In the genomic region with DNA sequence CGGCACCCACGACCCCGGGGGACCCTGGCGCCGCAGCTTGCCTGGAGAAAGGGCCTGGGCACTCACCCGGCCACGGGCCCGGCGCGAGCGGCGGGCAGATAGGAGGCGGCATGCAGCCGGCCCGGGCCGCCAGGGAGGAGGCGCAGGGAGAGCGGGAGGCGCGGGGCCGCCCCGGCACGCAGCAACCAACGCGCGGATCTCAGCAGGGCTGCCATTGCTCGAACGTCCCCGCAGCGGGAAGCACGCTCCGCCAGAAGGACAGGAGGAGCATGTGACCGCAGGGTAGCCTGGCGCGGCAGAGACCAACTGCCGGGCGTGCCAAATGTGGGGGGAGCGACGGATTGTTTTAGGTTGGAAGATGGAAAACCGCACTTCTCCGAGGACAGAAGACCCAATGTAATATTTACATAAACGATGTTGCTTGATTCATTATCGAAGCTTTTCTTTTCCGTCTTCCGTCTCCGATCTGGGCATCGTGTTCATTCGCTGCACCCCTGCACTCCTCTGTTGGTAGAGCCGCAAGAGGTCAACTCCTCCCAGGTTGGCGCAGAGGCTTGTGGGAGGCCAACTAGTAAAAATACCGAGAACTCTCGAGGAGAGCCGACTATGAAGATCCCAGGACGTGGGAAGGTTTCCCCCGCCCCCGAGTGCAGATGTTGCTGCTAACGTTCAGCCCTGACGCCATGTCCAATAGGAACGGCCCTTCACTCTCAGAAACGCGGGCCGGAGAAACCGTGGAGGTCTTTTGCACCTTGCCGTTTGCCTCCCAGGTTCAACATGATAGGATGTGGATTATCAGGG, we compare ENCODE assay signal across 1 cellular context.
TF ChIP-seq lines count a peak whose summit lies in the region.

A gene (minus strand): TSS at position 257 of the 801 bp plus-strand sequence. CDS start 42 bp downstream, at position 215.

TF ChIP-seq in HEK293, 187 proteins besides CTCF, POLR2A, EP300 and RAD21 (continued from another document):
- TF ChIP-seq, protein P1, sequence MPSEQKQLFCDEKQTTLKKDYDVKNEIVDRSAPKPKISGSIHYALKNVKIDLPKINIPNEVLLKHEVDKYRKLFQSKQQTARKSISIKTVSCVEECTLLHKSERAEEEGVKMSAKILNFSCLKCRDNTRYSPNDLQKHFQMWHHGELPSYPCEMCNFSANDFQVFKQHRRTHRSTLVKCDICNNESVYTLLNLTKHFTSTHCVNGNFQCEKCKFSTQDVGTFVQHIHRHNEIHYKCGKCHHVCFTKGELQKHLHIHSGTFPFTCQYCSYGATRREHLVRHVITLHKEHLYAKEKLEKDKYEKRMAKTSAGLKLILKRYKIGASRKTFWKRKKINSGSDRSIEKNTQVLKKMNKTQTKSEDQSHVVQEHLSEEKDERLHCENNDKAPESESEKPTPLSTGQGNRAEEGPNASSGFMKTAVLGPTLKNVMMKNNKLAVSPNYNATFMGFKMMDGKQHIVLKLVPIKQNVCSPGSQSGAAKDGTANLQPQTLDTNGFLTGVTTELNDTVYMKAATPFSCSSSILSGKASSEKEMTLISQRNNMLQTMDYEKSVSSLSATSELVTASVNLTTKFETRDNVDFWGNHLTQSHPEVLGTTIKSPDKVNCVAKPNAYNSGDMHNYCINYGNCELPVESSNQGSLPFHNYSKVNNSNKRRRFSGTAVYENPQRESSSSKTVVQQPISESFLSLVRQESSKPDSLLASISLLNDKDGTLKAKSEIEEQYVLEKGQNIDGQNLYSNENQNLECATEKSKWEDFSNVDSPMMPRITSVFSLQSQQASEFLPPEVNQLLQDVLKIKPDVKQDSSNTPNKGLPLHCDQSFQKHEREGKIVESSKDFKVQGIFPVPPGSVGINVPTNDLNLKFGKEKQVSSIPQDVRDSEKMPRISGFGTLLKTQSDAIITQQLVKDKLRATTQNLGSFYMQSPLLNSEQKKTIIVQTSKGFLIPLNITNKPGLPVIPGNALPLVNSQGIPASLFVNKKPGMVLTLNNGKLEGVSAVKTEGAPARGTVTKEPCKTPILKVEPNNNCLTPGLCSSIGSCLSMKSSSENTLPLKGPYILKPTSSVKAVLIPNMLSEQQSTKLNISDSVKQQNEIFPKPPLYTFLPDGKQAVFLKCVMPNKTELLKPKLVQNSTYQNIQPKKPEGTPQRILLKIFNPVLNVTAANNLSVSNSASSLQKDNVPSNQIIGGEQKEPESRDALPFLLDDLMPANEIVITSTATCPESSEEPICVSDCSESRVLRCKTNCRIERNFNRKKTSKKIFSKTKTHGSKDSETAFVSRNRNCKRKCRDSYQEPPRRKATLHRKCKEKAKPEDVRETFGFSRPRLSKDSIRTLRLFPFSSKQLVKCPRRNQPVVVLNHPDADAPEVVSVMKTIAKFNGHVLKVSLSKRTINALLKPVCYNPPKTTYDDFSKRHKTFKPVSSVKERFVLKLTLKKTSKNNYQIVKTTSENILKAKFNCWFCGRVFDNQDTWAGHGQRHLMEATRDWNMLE (tag by site-specific recombination; conservative IDR thresholded peaks at IDR 0.05; ENCODE audit: low read depth) = peak; percentile 70
- TF ChIP-seq ZNF768 (tag by site-specific recombination; IDR thresholded peaks at IDR 0.05) = no peak
- TF ChIP-seq, protein P2, sequence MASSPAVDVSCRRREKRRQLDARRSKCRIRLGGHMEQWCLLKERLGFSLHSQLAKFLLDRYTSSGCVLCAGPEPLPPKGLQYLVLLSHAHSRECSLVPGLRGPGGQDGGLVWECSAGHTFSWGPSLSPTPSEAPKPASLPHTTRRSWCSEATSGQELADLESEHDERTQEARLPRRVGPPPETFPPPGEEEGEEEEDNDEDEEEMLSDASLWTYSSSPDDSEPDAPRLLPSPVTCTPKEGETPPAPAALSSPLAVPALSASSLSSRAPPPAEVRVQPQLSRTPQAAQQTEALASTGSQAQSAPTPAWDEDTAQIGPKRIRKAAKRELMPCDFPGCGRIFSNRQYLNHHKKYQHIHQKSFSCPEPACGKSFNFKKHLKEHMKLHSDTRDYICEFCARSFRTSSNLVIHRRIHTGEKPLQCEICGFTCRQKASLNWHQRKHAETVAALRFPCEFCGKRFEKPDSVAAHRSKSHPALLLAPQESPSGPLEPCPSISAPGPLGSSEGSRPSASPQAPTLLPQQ (tag by site-specific recombination; IDR thresholded peaks at IDR 0.05) = no peak
- no peak for TF ChIP-seq ZNF830 (tag by site-specific recombination; IDR thresholded peaks at IDR 0.05; ENCODE audit: low read depth)
- no peak for TF ChIP-seq KLF1 (tag by site-specific recombination; IDR thresholded peaks at IDR 0.05)
- no peak for TF ChIP-seq HOXC10 (CRISPR knock-in tag; IDR thresholded peaks at IDR 0.05)
- TF ChIP-seq, protein P3, sequence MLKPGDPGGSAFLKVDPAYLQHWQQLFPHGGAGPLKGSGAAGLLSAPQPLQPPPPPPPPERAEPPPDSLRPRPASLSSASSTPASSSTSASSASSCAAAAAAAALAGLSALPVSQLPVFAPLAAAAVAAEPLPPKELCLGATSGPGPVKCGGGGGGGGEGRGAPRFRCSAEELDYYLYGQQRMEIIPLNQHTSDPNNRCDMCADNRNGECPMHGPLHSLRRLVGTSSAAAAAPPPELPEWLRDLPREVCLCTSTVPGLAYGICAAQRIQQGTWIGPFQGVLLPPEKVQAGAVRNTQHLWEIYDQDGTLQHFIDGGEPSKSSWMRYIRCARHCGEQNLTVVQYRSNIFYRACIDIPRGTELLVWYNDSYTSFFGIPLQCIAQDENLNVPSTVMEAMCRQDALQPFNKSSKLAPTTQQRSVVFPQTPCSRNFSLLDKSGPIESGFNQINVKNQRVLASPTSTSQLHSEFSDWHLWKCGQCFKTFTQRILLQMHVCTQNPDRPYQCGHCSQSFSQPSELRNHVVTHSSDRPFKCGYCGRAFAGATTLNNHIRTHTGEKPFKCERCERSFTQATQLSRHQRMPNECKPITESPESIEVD (tag by site-specific recombination; IDR thresholded peaks at IDR 0.05) = no peak
- no peak for TF ChIP-seq ZBTB1 (tag by site-specific recombination; IDR thresholded peaks at IDR 0.05)
- no peak for TF ChIP-seq ZNF341 (tag by site-specific recombination; IDR thresholded peaks at IDR 0.05; ENCODE audit: low read depth)
- peak; percentile 66; the same call in 1 of the 2 replicates for TF ChIP-seq EGR2 (tag by site-specific recombination; IDR thresholded peaks at IDR 0.05; ENCODE audit: low read depth)
- TF ChIP-seq ZBTB20 (tag by site-specific recombination; IDR thresholded peaks at IDR 0.05) = no peak
- TF ChIP-seq SALL2 (tag by site-specific recombination; IDR thresholded peaks at IDR 0.05; ENCODE audit: borderline replicate concordance) = no peak
- no peak for TF ChIP-seq ZNF558 (tag by site-specific recombination; IDR thresholded peaks at IDR 0.05)
- peak; percentile 36; the same call in 1 of the 2 replicates for TF ChIP-seq ZFP37 (tag by site-specific recombination; IDR thresholded peaks at IDR 0.05)
- no peak for TF ChIP-seq ZNF114 (tag by site-specific recombination; IDR thresholded peaks at IDR 0.05)
- TF ChIP-seq ZNF175 (tag by site-specific recombination; IDR thresholded peaks at IDR 0.05) = no peak
- TF ChIP-seq RBAK (tag by site-specific recombination; IDR thresholded peaks at IDR 0.05) = no peak
- TF ChIP-seq MEIS1 (CRISPR knock-in tag; IDR thresholded peaks at IDR 0.05; ENCODE audit: borderline replicate concordance) = no peak
